ENCODE assay signal across 1 cellular context in genomic region chr10:77291596-77292505, GRCh38.
TF ChIP-seq lines count a peak whose summit lies in the region.

No MANE protein-coding gene starts in this region.

TF ChIP-seq in A549, 52 proteins besides CTCF, POLR2A, EP300 and RAD21 (continued from another document):
- TF ChIP-seq, protein P1, sequence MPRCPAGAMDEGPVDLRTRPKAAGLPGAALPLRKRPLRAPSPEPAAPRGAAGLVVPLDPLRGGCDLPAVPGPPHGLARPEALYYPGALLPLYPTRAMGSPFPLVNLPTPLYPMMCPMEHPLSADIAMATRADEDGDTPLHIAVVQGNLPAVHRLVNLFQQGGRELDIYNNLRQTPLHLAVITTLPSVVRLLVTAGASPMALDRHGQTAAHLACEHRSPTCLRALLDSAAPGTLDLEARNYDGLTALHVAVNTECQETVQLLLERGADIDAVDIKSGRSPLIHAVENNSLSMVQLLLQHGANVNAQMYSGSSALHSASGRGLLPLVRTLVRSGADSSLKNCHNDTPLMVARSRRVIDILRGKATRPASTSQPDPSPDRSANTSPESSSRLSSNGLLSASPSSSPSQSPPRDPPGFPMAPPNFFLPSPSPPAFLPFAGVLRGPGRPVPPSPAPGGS (IDR thresholded peaks at IDR 0.05) = no peak
- TF ChIP-seq NR3C1 (IDR thresholded peaks at IDR 0.05) = no peak
